Comparison of ENCODE assay signal across 8 cellular contexts in genomic region chr19:36421749-36422481, GRCh38. TPM values are rescaled to one million over a fixed set of nuclear protein-coding genes. Genes with fewer than 3 reads are reported as not detected.
DNase-seq lines count a peak whose midpoint lies in the region; ATAC-seq and TF ChIP-seq lines count a peak whose summit lies in the region.

No MANE protein-coding gene starts in this region.

- H3K4me1 ChIP-seq in colonic mucosa (no peaks in the 10 kb centered on the region), tibial nerve (peaks cover 0 to 21% (median 8%) of the 10 kb centered on the region in 4 donors)

- TF ChIP-seq POLR2A in lower leg skin (IDR thresholded peaks at IDR 0.05), result no peak
- TF ChIP-seq POLR2A in tibial nerve (IDR thresholded peaks at IDR 0.05), result no peak

- no peak overlapping the region for H3K9ac ChIP-seq in colonic mucosa (ENCODE audit: low read depth in 2 of 2, low read length in 2 of 2)

- H3K9me3 Mint-ChIP-seq in activated T-cell treated with anti-CD3 and anti-CD28 coated beads, Interleukin-2, amount 50 U/mL, for 72 hours, result peaks cover 6 to 14% of the 10 kb centered on the region in 2 donors

- no peaks in the 10 kb centered on the region for H3K27me3 ChIP-seq in colonic mucosa
- peaks cover 0 to 24% of the 10 kb centered on the region in 2 donors for H3K27me3 ChIP-seq in tibial nerve

- H3K36me3 Mint-ChIP-seq in activated T-cell treated with anti-CD3 and anti-CD28 coated beads, Interleukin-2, amount 50 U/mL, for 72 hours (ENCODE audit: insufficient read depth in 2 of 2), result peaks cover 17 to 36% of the 10 kb centered on the region in 2 donors

- H3K27ac ChIP-seq in colonic mucosa (no peak overlapping the region), tibial nerve (no peak overlapping the region)

- ATAC-seq in activated T-cell treated with anti-CD3 and anti-CD28 coated beads, Interleukin-2, amount 50 U/mL, for 72 hours (replicated peaks in 1 of 2), result no peak
- ATAC-seq in HG03378 (IDR thresholded peaks at IDR 0.05; ENCODE audit: unreplicated experiment), result no peak

- peaks cover 27% of the 10 kb centered on the region for H3K27me3 Mint-ChIP-seq in activated T-cell treated with anti-CD3 and anti-CD28 coated beads, Interleukin-2, amount 50 U/mL, for 72 hours (ENCODE audit: low read depth)

- no peaks in the 10 kb centered on the region for H3K36me3 ChIP-seq in colonic mucosa
- peaks cover 0 to 4% (median 0%) of the 10 kb centered on the region in 3 donors for H3K36me3 ChIP-seq in tibial nerve

- WGBS in lower leg skin, 2 donors, result 21 to 42% methylated on average over 19 to 33 of the region's 33 CpGs
- 23 to 42% methylated on average over 18 to 32 of the region's 33 CpGs for WGBS in tibial nerve, 2 donors

- no peak for TF ChIP-seq CTCF in colonic mucosa (IDR thresholded peaks at IDR 0.05)
- TF ChIP-seq CTCF in lower leg skin (IDR thresholded peaks at IDR 0.05), result no peak
- TF ChIP-seq CTCF in tibial nerve (IDR thresholded peaks at IDR 0.05), result no peak

- H3K4me3 ChIP-seq in colonic mucosa (peak overlapping the region; percentile 27), lower leg skin (ENCODE audit: low read depth, poor library complexity, severe bottlenecking) (peak overlapping the region; percentile 11), tibial nerve (peak overlapping the region in 3 of 4 donors; percentile 22 to 53 (median 22))

- intact Hi-C loops in colonic mucosa (cut with DNase I), result no loop called here
- intact Hi-C loops in lower leg skin (cut with DNase I; ENCODE audit: low total_unique reads), result no loop called here

- peak overlapping the region; percentile 53 to 73 for H3K4me3 Mint-ChIP-seq in activated T-cell treated with anti-CD3 and anti-CD28 coated beads, Interleukin-2, amount 50 U/mL, for 72 hours

- H3K9me3 ChIP-seq in colonic mucosa, result no peaks in the 10 kb centered on the region
- H3K9me3 ChIP-seq in tibial nerve, result peaks cover 0 to 36% (median 0%) of the 10 kb centered on the region in 4 donors

- peaks cover 23% of the 10 kb centered on the region for H3K4me1 Mint-ChIP-seq in activated T-cell treated with anti-CD3 and anti-CD28 coated beads, Interleukin-2, amount 50 U/mL, for 72 hours (ENCODE audit: low read depth)

- TF ChIP-seq EP300 in tibial nerve (IDR thresholded peaks at IDR 0.05), result no peak

- H3K27ac Mint-ChIP-seq in activated T-cell treated with anti-CD3 and anti-CD28 coated beads, Interleukin-2, amount 50 U/mL, for 72 hours, result no peak overlapping the region

- no peak for DNase-seq in activated T-cell treated with anti-CD3 and anti-CD28 coated beads, Interleukin-2, amount 50 U/mL, for 72 hours
- no peak for DNase-seq in activated T-cell treated with anti-CD3 and anti-CD28 coated beads, Interleukin-2, amount 50 U/mL, for 1 hour
- DNase-seq in colonic mucosa, result no peak
- DNase-seq in lower leg skin (ENCODE audit: low spot score in 2 of 2), result no peak
- DNase-seq in tibial nerve (ENCODE audit: low spot score in 2 of 2), result no peak
- no peak for DNase-seq in NCI-H146 (lab: John Stamatoyannopoulos, UW)
- no peak for DNase-seq in activated CD8-positive, alpha-beta memory T cell treated with anti-CD3 and anti-CD28 coated beads for 24 hours

RNA-seq across cellular contexts. Expression of gene ZFP82, which starts 3.5 kb away (rescaled TPM):
- 1 to 10 TPM; 5.8 to 7.8 TPM for total RNA-seq in activated T-cell treated with anti-CD3 and anti-CD28 coated beads, Interleukin-2, amount 50 U/mL, for 72 hours
- total RNA-seq in colonic mucosa (1 to 10 TPM; 1.3 to 2.0 TPM), lower leg skin (1 to 10 TPM; 1.1 to 4.1 (median 1.5) TPM), tibial nerve (1 to 10 TPM; 4.1 to 9.4 (median 5.6) TPM)

RNA-seq across cellular contexts. Expression of gene ZFP14, which starts 42.9 kb away (rescaled TPM):
- total RNA-seq in activated T-cell treated with anti-CD3 and anti-CD28 coated beads, Interleukin-2, amount 50 U/mL, for 72 hours, result 1 to 10 TPM; 2.4 to 2.7 TPM
- total RNA-seq in colonic mucosa, result 1 to 10 TPM; 3.4 to 5.0 TPM
- 1 to 10 TPM; 3.6 to 8.1 (median 4.2) TPM for total RNA-seq in lower leg skin
- total RNA-seq in tibial nerve, result 10 to 100 TPM in 2 of 4 donors, 1 to 10 TPM in 2; 5.7 to 15.3 (median 9.3) TPM
